25 cellular contexts compared by ENCODE assay signal in the genomic region with DNA sequence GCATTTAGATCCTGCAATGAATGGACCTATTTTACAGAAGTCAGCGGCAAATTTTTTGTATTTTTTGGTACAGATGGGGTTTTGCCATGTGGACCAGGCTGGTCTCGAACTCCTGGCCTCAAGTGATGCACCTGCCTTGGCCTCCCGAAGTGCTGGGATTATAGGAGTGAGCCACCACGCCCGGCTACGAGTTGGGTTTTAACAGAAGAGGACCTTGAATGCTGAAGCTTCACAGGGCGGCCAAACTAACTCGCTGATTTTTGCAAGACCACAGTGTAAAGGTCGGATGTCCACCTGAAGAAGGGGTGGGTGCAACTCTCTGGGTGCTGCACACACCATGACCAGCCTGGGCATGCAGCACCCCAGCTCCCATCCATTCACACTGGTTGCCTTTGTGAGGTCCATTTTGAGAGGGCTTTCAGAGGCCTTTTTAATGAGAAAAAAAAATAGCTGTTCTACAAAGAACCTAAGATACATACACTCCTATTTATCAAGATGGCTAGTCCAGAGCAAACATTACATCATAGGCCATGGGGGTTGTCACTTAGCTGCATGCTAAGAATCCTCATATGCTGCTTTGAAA. TPM values are rescaled to one million over a fixed set of nuclear protein-coding genes. Genes with fewer than 3 reads are reported as not detected.
DNase-seq lines count a peak whose midpoint lies in the region; ATAC-seq, FAIRE-seq and TF ChIP-seq lines count a peak whose summit lies in the region.
"Had no signal": no experiment of that assay in that cellular context is flagged by ENCODE, and none has a peak within 500 bp of the region (broad histone marks: within the 10 kb centered on the region; RNA-seq: fewer than 3 reads in every experiment).

No MANE protein-coding gene starts in this region.

- no peak for TF ChIP-seq RAD21 in HepG2 (CRISPR knock-in tag; IDR thresholded peaks at IDR 0.05)

- peak in 1 of 2 experiments; percentile 48; a peak in 2 of 4 replicates for TF ChIP-seq EP300 in HepG2 (IDR thresholded peaks at IDR 0.05; ENCODE audit: low read depth in 2 of 2, low read length in 2 of 2)
- TF ChIP-seq EP300 in HepG2 (CRISPR knock-in tag; IDR thresholded peaks at IDR 0.05; ENCODE audit: borderline replicate concordance): no peak
- TF ChIP-seq EP300 in ovary (IDR thresholded peaks at IDR 0.05): no peak

- H3K4me3 ChIP-seq in HepG2 (replicated peaks in 1 of 3; ENCODE audit: insufficient read depth in 1 of 3, low read depth in 2 of 3, low read length in 3 of 3) (no peak overlapping the region), ovary (no peak overlapping the region)
- H3K4me3 ChIP-seq: PC-9, SJCRH30 had no signal

- POLR2A ChIA-PET in activated CD8-positive, alpha-beta T cell treated with anti-CD3 and anti-CD28 coated beads for 36 hours (lab: Charles Lee): interaction anchor here (1.0 kb wide), 1 partner anchor 52 kb away, joined by 4 read pairs; no protein-coding TSS in a partner anchor
- POLR2A ChIA-PET in activated CD8-positive, alpha-beta T cell treated with anti-CD3 and anti-CD28 coated beads, Interleukin-2, amount 10 ng/mL, durations not matched to agents 7 days and 5 days (lab: Charles Lee): no interaction called here
- POLR2A ChIA-PET in WTC11 (lab: Charles Lee) (no interaction called here), HepG2 (lab: Yijun Ruan, JAX) (interaction anchor here (0.9 to 2.4 kb wide), 9 partner anchors 10 to 309 kb away, joined by 3 to 14 read pairs (median 4); a partner anchor contains a TSS)

- H3K36me3 ChIP-seq in HepG2 (replicated peaks in 1 of 2; ENCODE audit: control insufficient read depth in 1 of 2, insufficient read depth in 2 of 2, low read length in 2 of 2) (peaks cover 14 to 51% of the 10 kb centered on the region in 2 experiments), ovary (no peaks in the 10 kb centered on the region)

- intact Hi-C loops in activated CD8-positive, alpha-beta T cell treated with anti-CD3 and anti-CD28 coated beads for 36 hours (cut with micrococcal nuclease): no loop called here
- intact Hi-C loops in HepG2 (cut with micrococcal nuclease; ENCODE audit: unreplicated experiment): no loop called here
- intact Hi-C loops in sciatic nerve (cut with DNase I): no loop called here
- intact Hi-C loops in ovary (cut with DNase I): no loop called here

- H2AFZ ChIP-seq in HepG2 (ENCODE audit: low read length): no peak overlapping the region
- H2AFZ ChIP-seq: PC-9 had no signal

- ATAC-seq in activated CD8-positive, alpha-beta T cell treated with anti-CD3 and anti-CD28 coated beads for 36 hours: no peak
- no peak for ATAC-seq in activated CD8-positive, alpha-beta T cell treated with anti-CD3 and anti-CD28 coated beads, Interleukin-2, amount 10 ng/mL, durations not matched to agents 7 days and 5 days
- ATAC-seq in WTC11: no peak
- peak; percentile 93 for ATAC-seq in HepG2
- ATAC-seq in sciatic nerve: no peak
- ATAC-seq: Right ventricle myocardium inferior had no signal

- CTCF ChIA-PET in activated CD8-positive, alpha-beta T cell treated with anti-CD3 and anti-CD28 coated beads for 36 hours (lab: Charles Lee): interaction anchor here (1.2 to 1.4 kb wide), 2 partner anchors 70 to 500 kb away, joined by 3 read pairs; no protein-coding TSS in a partner anchor
- CTCF ChIA-PET in activated CD8-positive, alpha-beta T cell treated with anti-CD3 and anti-CD28 coated beads, Interleukin-2, amount 10 ng/mL, durations not matched to agents 7 days and 5 days (lab: Charles Lee): interaction anchor here (1.0 kb wide), 1 partner anchor 55 kb away, joined by 3 read pairs; no protein-coding TSS in a partner anchor
- CTCF ChIA-PET in WTC11 (lab: Charles Lee) (no interaction called here), HepG2 (lab: Yijun Ruan, JAX; ENCODE audit: low intra/inter-chr PET ratio, low total read pairs) (no interaction called here)

- H3K27me3 ChIP-seq in HepG2 (ENCODE audit: control insufficient read depth in 1 of 2, insufficient read depth in 2 of 2, low read length in 2 of 2) (no peaks in the 10 kb centered on the region), ovary (no peaks in the 10 kb centered on the region)
- H3K27me3 ChIP-seq: SJCRH30 had no signal

- peaks cover 25% of the 10 kb centered on the region for H3K36me3 Mint-ChIP-seq in activated CD8-positive, alpha-beta T cell treated with anti-CD3 and anti-CD28 coated beads for 36 hours (ENCODE audit: low read depth)
- peaks cover 47% of the 10 kb centered on the region for H3K36me3 Mint-ChIP-seq in activated CD8-positive, alpha-beta T cell treated with anti-CD3 and anti-CD28 coated beads, Interleukin-2, amount 10 ng/mL, durations not matched to agents 7 days and 5 days (ENCODE audit: low read depth)
- H3K36me3 Mint-ChIP-seq in WTC11 (peaks cover 59% of the 10 kb centered on the region), HFFc6 (ENCODE audit: low read depth) (peaks cover 27% of the 10 kb centered on the region)

- FAIRE-seq in HepG2 (lab: Jason Lieb, UNC): peak; percentile 89
- FAIRE-seq: D721Med, G401.6, H1 had no signal

- H3K27ac ChIP-seq in HepG2 (ENCODE audit: extremely low read length, insufficient read depth, low read length) (peak overlapping the region; percentile 76), ovary (no peak overlapping the region)
- H3K27ac ChIP-seq: HL-60, PC-9, SJCRH30 had no signal

- no peak overlapping the region for H3K9ac ChIP-seq in HepG2 (ENCODE audit: insufficient read depth, low read depth, low read length)

- peaks cover 2% of the 10 kb centered on the region for H3K4me1 Mint-ChIP-seq in activated CD8-positive, alpha-beta T cell treated with anti-CD3 and anti-CD28 coated beads for 36 hours (ENCODE audit: low read depth)
- H3K4me1 Mint-ChIP-seq in activated CD8-positive, alpha-beta T cell treated with anti-CD3 and anti-CD28 coated beads, Interleukin-2, amount 10 ng/mL, durations not matched to agents 7 days and 5 days (ENCODE audit: low read depth): no peaks in the 10 kb centered on the region
- H3K4me1 Mint-ChIP-seq in WTC11: no peaks in the 10 kb centered on the region
- H3K4me1 Mint-ChIP-seq in HFFc6 (ENCODE audit: low read depth): no peaks in the 10 kb centered on the region

- H3K4me3 Mint-ChIP-seq in activated CD8-positive, alpha-beta T cell treated with anti-CD3 and anti-CD28 coated beads for 36 hours: no peak overlapping the region
- H3K4me3 Mint-ChIP-seq in activated CD8-positive, alpha-beta T cell treated with anti-CD3 and anti-CD28 coated beads, Interleukin-2, amount 10 ng/mL, durations not matched to agents 7 days and 5 days: no peak overlapping the region
- H3K4me3 Mint-ChIP-seq in WTC11: no peak overlapping the region
- H3K4me3 Mint-ChIP-seq in HFFc6: no peak overlapping the region
- H3K4me3 Mint-ChIP-seq: CD4-positive, CD25-positive, alpha-beta regulatory T cell had no signal

- H3K9me3 ChIP-seq in HepG2 (ENCODE audit: low read length) (no peaks in the 10 kb centered on the region), ovary (no peaks in the 10 kb centered on the region)
- H3K9me3 ChIP-seq: SJCRH30 had no signal

- no TSS peak for BruUV-seq in HepG2 (replicated peaks; lab: Mats Ljungman, UMichigan)

- H4K20me1 ChIP-seq in HepG2 (ENCODE audit: insufficient read depth, low read length): no peaks in the 10 kb centered on the region

- no peaks in the 10 kb centered on the region for H3K79me2 ChIP-seq in HepG2 (ENCODE audit: insufficient read depth, low read length)

- in situ Hi-C loops in HepG2 (cut with HindIII; ENCODE audit: extremely low pct_ligation_motif_present, low pct_unique_long_range_greater_than_20kb): no loop called here

- peaks cover 31% of the 10 kb centered on the region for H3K4me1 ChIP-seq in HepG2 (ENCODE audit: insufficient read depth, low read length)
- H3K4me1 ChIP-seq in ovary (ENCODE audit: insufficient read depth): no peaks in the 10 kb centered on the region

- peak overlapping the region; percentile 55 for H3K4me2 ChIP-seq in HepG2 (ENCODE audit: low read depth, low read length)
- H3K4me2 ChIP-seq: PC-9 had no signal

- no peak for DNase-seq in activated CD8-positive, alpha-beta T cell treated with anti-CD3 and anti-CD28 coated beads for 36 hours
- DNase-seq in activated CD8-positive, alpha-beta T cell treated with anti-CD3 and anti-CD28 coated beads, Interleukin-2, amount 10 ng/mL, durations not matched to agents 7 days and 5 days: no peak
- DNase-seq in WTC11 (ENCODE audit: low spot score) (no peak), HepG2 (ENCODE audit: low spot score) (peak; percentile 83), sciatic nerve (ENCODE audit: low spot score) (peak; percentile 25), ovary (no peak), erythroblast (lab: John Stamatoyannopoulos, UW) (no peak), HFFc6 (no peak)
- DNase-seq: 8988T; CD4-positive, CD25-positive, alpha-beta regulatory T cell; HCEC 1CT; Karpas-422; NCI-H1092; NCI-H1417 treated with DMSO at 0.1 percent for 48 hours; NCI-H1694 treated with DMSO at 0.1 percent for 48 hours; NCI-H2081; NCI-H2227 treated with DMSO at 0.1 percent for 48 hours; NCI-H526 treated with DMSO at 0.1 percent for 48 hours; PC-9; SJCRH30 had no signal

- peak overlapping the region; percentile 30 for H3K27ac Mint-ChIP-seq in activated CD8-positive, alpha-beta T cell treated with anti-CD3 and anti-CD28 coated beads for 36 hours
- no peak overlapping the region for H3K27ac Mint-ChIP-seq in activated CD8-positive, alpha-beta T cell treated with anti-CD3 and anti-CD28 coated beads, Interleukin-2, amount 10 ng/mL, durations not matched to agents 7 days and 5 days
- H3K27ac Mint-ChIP-seq in WTC11: no peak overlapping the region
- H3K27ac Mint-ChIP-seq in HFFc6: no peak overlapping the region

- 15% methylated on average over 7 of the region's 9 CpGs for WGBS in HepG2 (ENCODE audit: low lambda C conversion rate)
- WGBS in ovary, 3 donors: 90 to 93% (median 91%) methylated on average over 9 of the region's 9 CpGs

- H3K9me3 Mint-ChIP-seq in activated CD8-positive, alpha-beta T cell treated with anti-CD3 and anti-CD28 coated beads for 36 hours: no peaks in the 10 kb centered on the region
- H3K9me3 Mint-ChIP-seq in activated CD8-positive, alpha-beta T cell treated with anti-CD3 and anti-CD28 coated beads, Interleukin-2, amount 10 ng/mL, durations not matched to agents 7 days and 5 days (ENCODE audit: insufficient read depth): no peaks in the 10 kb centered on the region
- H3K9me3 Mint-ChIP-seq in WTC11 (no peaks in the 10 kb centered on the region), HFFc6 (no peaks in the 10 kb centered on the region)
- H3K9me3 Mint-ChIP-seq: CD4-positive, CD25-positive, alpha-beta regulatory T cell had no signal

- TF ChIP-seq CTCF in activated CD8-positive, alpha-beta T cell treated with anti-CD3 and anti-CD28 coated beads for 36 hours (IDR thresholded peaks at IDR 0.05): no peak
- TF ChIP-seq CTCF in WTC11 (IDR thresholded peaks at IDR 0.05) (no peak), HepG2 (CRISPR knock-in tag; IDR thresholded peaks at IDR 0.05) (peak; percentile 10; the same call in 1 of the 2 replicates), ovary (IDR thresholded peaks at IDR 0.05) (no peak), HFFc6 (IDR thresholded peaks at IDR 0.05) (no peak)

- TF ChIP-seq POLR2A in HepG2 (IDR thresholded peaks at IDR 0.05; ENCODE audit: insufficient read depth in 1 of 2, low read depth in 2 of 2, low read length in 2 of 2) (no peak), ovary (IDR thresholded peaks at IDR 0.05) (no peak), erythroblast (IDR thresholded peaks at IDR 0.05; ENCODE audit: low read length) (no peak)

- no peaks in the 10 kb centered on the region for H3K27me3 Mint-ChIP-seq in activated CD8-positive, alpha-beta T cell treated with anti-CD3 and anti-CD28 coated beads for 36 hours
- H3K27me3 Mint-ChIP-seq in activated CD8-positive, alpha-beta T cell treated with anti-CD3 and anti-CD28 coated beads, Interleukin-2, amount 10 ng/mL, durations not matched to agents 7 days and 5 days (ENCODE audit: low read depth): no peaks in the 10 kb centered on the region
- H3K27me3 Mint-ChIP-seq in WTC11 (ENCODE audit: low read depth) (no peaks in the 10 kb centered on the region), HFFc6 (ENCODE audit: insufficient read depth) (peaks cover 2% of the 10 kb centered on the region)
- H3K27me3 Mint-ChIP-seq: CD4-positive, CD25-positive, alpha-beta regulatory T cell had no signal

RNA-seq across cellular contexts. Expression of a gene that starts 21.6 kb away (rescaled TPM):
- total RNA-seq in activated CD8-positive, alpha-beta T cell treated with anti-CD3 and anti-CD28 coated beads for 36 hours: 100 to 1,000 TPM; 108 to 111 TPM
- 10 to 100 TPM; 58.3 to 58.4 TPM for total RNA-seq in activated CD8-positive, alpha-beta T cell treated with anti-CD3 and anti-CD28 coated beads, Interleukin-2, amount 10 ng/mL, durations not matched to agents 7 days and 5 days
- total RNA-seq in WTC11 (2021) (138 to 151 TPM (median 142 TPM) in 3 replicates), HepG2 (2016; rRNA removed; fragmentation: Illumina TruSeq; extraction: Trizol) (124 and 127 TPM in 2 replicates), sciatic nerve (80.8 TPM), ovary (10 to 100 TPM; 34.5 to 93.1 (median 69.0) TPM)
- total RNA-seq in HepG2 (2016; cell fraction: cytosol; rRNA removed; fragmentation: Illumina TruSeq; extraction: Trizol; ENCODE audit: low read depth): 231 and 242 TPM in 2 replicates
- total RNA-seq in HepG2 (2016; cell fraction: insoluble cytoplasmic fraction; rRNA removed; fragmentation: Illumina TruSeq; extraction: Trizol): 113 and 125 TPM in 2 replicates
- 398 and 408 TPM in 2 replicates for total RNA-seq in HepG2 (2016; cell fraction: membrane; rRNA removed; fragmentation: Illumina TruSeq; extraction: Trizol)
- total RNA-seq in HepG2 (2016; cell fraction: nucleus; rRNA removed; fragmentation: Illumina TruSeq; extraction: Trizol): 62.2 and 68.8 TPM in 2 replicates
- polyA plus RNA-seq in HepG2 (2011; rRNA removed) (86.4 and 134 TPM in 2 replicates), ovary (100 to 1,000 TPM in 1 of 2 donors, 10 to 100 TPM in 1; 71.1 to 144 TPM)
- polyA plus RNA-seq in HepG2 (2011; cell fraction: cytosol; rRNA removed): 58.8 and 85.6 TPM in 2 replicates
- 20.9 and 25.6 TPM in 2 replicates for polyA plus RNA-seq in HepG2 (2011; cell fraction: nucleus; rRNA removed)
- 65.6 and 68.7 TPM in 2 replicates for polyA plus RNA-seq in HepG2 (2012)
- polyA plus RNA-seq in HepG2 (2016; cell fraction: cytosol; fragmentation: Illumina TruSeq; extraction: Trizol; ENCODE audit: low read depth): 579 and 634 TPM in 2 replicates
- 215 and 249 TPM in 2 replicates for polyA plus RNA-seq in HepG2 (2016; cell fraction: insoluble cytoplasmic fraction; fragmentation: Illumina TruSeq; extraction: Trizol; ENCODE audit: low read depth)
- 709 and 711 TPM in 2 replicates for polyA plus RNA-seq in HepG2 (2016; cell fraction: membrane; fragmentation: Illumina TruSeq; extraction: Trizol; ENCODE audit: low read depth)
- polyA plus RNA-seq in HepG2 (2016; cell fraction: nucleus; fragmentation: Illumina TruSeq; extraction: Trizol; ENCODE audit: insufficient read depth, low read depth): 153 and 155 TPM in 2 replicates
- 55.7 and 80.7 TPM in 2 replicates for polyA minus RNA-seq in HepG2 (2011; rRNA and poly(A)+ RNA removed; ENCODE audit: low replicate concordance)
- polyA minus RNA-seq in HepG2 (2011; cell fraction: cytosol; rRNA and poly(A)+ RNA removed): 29.3 and 31.7 TPM in 2 replicates
- polyA minus RNA-seq in HepG2 (2011; cell fraction: nucleus; rRNA and poly(A)+ RNA removed): 17.1 and 23.9 TPM in 2 replicates
- 100 to 1,000 TPM; 325 to 389 (median 363) TPM for total RNA-seq in HFFc6 (2021; fragmentation: NEBNext Ultra II Directional; extraction: Animal tissue kit (Norgen Biotek cat#: 25700))

Comparison
In these comparisons a context has a peak if more than half of its experiments do, and no peak if none do; other contexts are left out.
1. POLR2A ChIA-PET loops: an anchor here in activated CD8-positive, alpha-beta T cell treated with anti-CD3 and anti-CD28 coated beads for 36 hours (1.0 kb wide) and HepG2 (0.9 to 2.4 kb wide); none called in activated CD8-positive, alpha-beta T cell treated with anti-CD3 and anti-CD28 coated beads, Interleukin-2, amount 10 ng/mL, durations not matched to agents 7 days and 5 days and WTC11.
2. DNase-seq: peak in HepG2 (single experiment) and sciatic nerve (single experiment); none in activated CD8-positive, alpha-beta T cell treated with anti-CD3 and anti-CD28 coated beads for 36 hours (single experiment), activated CD8-positive, alpha-beta T cell treated with anti-CD3 and anti-CD28 coated beads, Interleukin-2, amount 10 ng/mL, durations not matched to agents 7 days and 5 days (single experiment), WTC11 (single experiment), ovary (0 of 5), erythroblast (0 of 2) and HFFc6 (single experiment).
3. CTCF ChIA-PET loops: an anchor here in activated CD8-positive, alpha-beta T cell treated with anti-CD3 and anti-CD28 coated beads for 36 hours (1.2 to 1.4 kb wide) and activated CD8-positive, alpha-beta T cell treated with anti-CD3 and anti-CD28 coated beads, Interleukin-2, amount 10 ng/mL, durations not matched to agents 7 days and 5 days (1.0 kb wide); none called in WTC11 and HepG2.